ENCODE assay signal across 16 cellular contexts in the genomic region with DNA sequence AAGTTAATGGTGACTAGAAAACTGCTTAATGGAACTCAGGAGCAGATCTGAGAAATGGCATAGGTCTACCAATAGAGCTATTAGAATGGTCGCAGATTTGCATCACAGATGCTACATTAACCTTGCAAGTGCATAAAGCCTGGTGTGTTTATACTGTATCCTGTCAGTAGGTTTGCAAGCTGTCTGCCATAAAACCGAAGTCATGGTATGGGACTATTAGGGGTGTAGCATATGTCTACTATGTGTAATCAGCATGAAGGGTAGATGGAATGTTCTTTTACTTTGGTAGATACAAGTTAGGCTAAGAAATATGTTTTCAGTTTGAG.
"Had no signal": no experiment of that assay in that cellular context is flagged by ENCODE, and none has a peak within 500 bp of the region (broad histone marks: within the 10 kb centered on the region; RNA-seq: fewer than 3 reads in every experiment).

No MANE protein-coding gene starts in this region.

- H3K9me3 Mint-ChIP-seq: activated CD8-positive, alpha-beta T cell treated with anti-CD3 and anti-CD28 coated beads for 36 hours; activated T-cell treated with anti-CD3 and anti-CD28 coated beads, Interleukin-2, amount 50 U/mL, for 72 hours; endodermal cell; stimulated activated naive B cell treated with anti-CD40 and anti-IgM and Interleukin-4, amounts not matched to agents 10 μg/mL and 1 μg/mL and 100 μg/mL, for 72 hours had no signal

- H3K27ac Mint-ChIP-seq: activated CD8-positive, alpha-beta T cell treated with anti-CD3 and anti-CD28 coated beads for 36 hours; activated naive CD4-positive, alpha-beta T cell treated with anti-CD3 and anti-CD28 coated beads, Interleukin-2, amount 50 U/mL, for 72 hours; activated T-cell treated with anti-CD3 and anti-CD28 coated beads, Interleukin-2, amount 50 U/mL, for 72 hours; endodermal cell; natural killer cell; progenitor cell of endocrine pancreas; stimulated activated naive B cell treated with anti-CD40 and anti-IgM and Interleukin-4, amounts not matched to agents 10 μg/mL and 1 μg/mL and 100 μg/mL, for 72 hours had no signal

- H3K4me1 Mint-ChIP-seq: natural killer cell; stimulated activated naive B cell treated with anti-CD40 and anti-IgM and Interleukin-4, amounts not matched to agents 10 μg/mL and 1 μg/mL and 100 μg/mL, for 72 hours had no signal

- DNase-seq: activated CD8-positive, alpha-beta T cell treated with anti-CD3 and anti-CD28 coated beads for 36 hours; activated gamma-delta T cell; activated T-cell treated with anti-CD3 and anti-CD28 coated beads, Interleukin-2, amount 50 U/mL, for 72 hours; dorsolateral prefrontal cortex; endodermal cell; head of caudate nucleus; mesendoderm; natural killer cell; occipital lobe; stimulated activated CD4-positive, alpha-beta T cell treated with anti-CD3 and anti-CD28 coated beads, Interleukin-15, amount 100 ng/mL, for 24 hours; stimulated activated CD4-positive, alpha-beta T cell treated with anti-CD3 and anti-CD28 coated beads, Interleukin-4, amount 100 ng/mL, for 1 hour; stimulated activated naive B cell treated with anti-CD40 and anti-IgM and Interleukin-4, amounts not matched to agents 10 μg/mL and 1 μg/mL and 100 μg/mL, for 72 hours; thyroid gland; uterus had no signal

- H3K4me3 Mint-ChIP-seq: activated CD8-positive, alpha-beta T cell treated with anti-CD3 and anti-CD28 coated beads for 36 hours; activated T-cell treated with anti-CD3 and anti-CD28 coated beads, Interleukin-2, amount 50 U/mL, for 72 hours; endodermal cell; natural killer cell; stimulated activated naive B cell treated with anti-CD40 and anti-IgM and Interleukin-4, amounts not matched to agents 10 μg/mL and 1 μg/mL and 100 μg/mL, for 72 hours had no signal

- ATAC-seq: activated CD8-positive, alpha-beta T cell treated with anti-CD3 and anti-CD28 coated beads for 36 hours; activated naive CD4-positive, alpha-beta T cell treated with anti-CD3 and anti-CD28 coated beads, Interleukin-2, amount 50 U/mL, for 72 hours; activated T-cell treated with anti-CD3 and anti-CD28 coated beads, Interleukin-2, amount 50 U/mL, for 72 hours; natural killer cell; stimulated activated naive B cell treated with anti-CD40 and anti-IgM and Interleukin-4, amounts not matched to agents 10 μg/mL and 1 μg/mL and 100 μg/mL, for 72 hours had no signal

- H3K36me3 Mint-ChIP-seq: activated naive CD4-positive, alpha-beta T cell treated with anti-CD3 and anti-CD28 coated beads, Interleukin-2, amount 50 U/mL, for 72 hours; natural killer cell; stimulated activated naive B cell treated with anti-CD40 and anti-IgM and Interleukin-4, amounts not matched to agents 10 μg/mL and 1 μg/mL and 100 μg/mL, for 72 hours had no signal

- H3K27me3 Mint-ChIP-seq: activated CD8-positive, alpha-beta T cell treated with anti-CD3 and anti-CD28 coated beads for 36 hours; progenitor cell of endocrine pancreas; stimulated activated naive B cell treated with anti-CD40 and anti-IgM and Interleukin-4, amounts not matched to agents 10 μg/mL and 1 μg/mL and 100 μg/mL, for 72 hours had no signal
